23 cellular contexts compared by ENCODE assay signal in genomic region chr11:118740892-118741291, GRCh38. TPM values are rescaled to one million over a fixed set of nuclear protein-coding genes. Genes with fewer than 3 reads are reported as not detected.
A peak's percentile ranks its signal among the peaks of the same experiment; 100 is the strongest.
DNase-seq lines count a peak whose midpoint lies in the region; ATAC-seq, FAIRE-seq and TF ChIP-seq lines count a peak whose summit lies in the region.
"Had no signal": no experiment of that assay in that cellular context is flagged by ENCODE, and none has a peak within 500 bp of the region (broad histone marks: within the 10 kb centered on the region; RNA-seq: fewer than 3 reads in every experiment).

No MANE protein-coding gene starts in this region.

- H3K36me3 Mint-ChIP-seq in WTC11 (peaks cover 27% of the 10 kb centered on the region), type B pancreatic cell (no peaks in the 10 kb centered on the region)

- no peak for FAIRE-seq in HTR-8/SVneo (lab: Jason Lieb, UNC)
- FAIRE-seq: A204.1, GM12892, GM18507 had no signal

- H3K4me3 Mint-ChIP-seq in WTC11 (no peak overlapping the region), type B pancreatic cell (peak overlapping the region; percentile 20)
- H3K4me3 Mint-ChIP-seq: CD4-positive, alpha-beta T cell had no signal

- H3K4me1 ChIP-seq in lower lobe of right lung = no peaks in the 10 kb centered on the region

- ATAC-seq in WTC11 (no peak), lower lobe of right lung (no peak), GM18498 (IDR thresholded peaks at IDR 0.05; ENCODE audit: unreplicated experiment) (no peak), HG02610 (IDR thresholded peaks at IDR 0.05; ENCODE audit: unreplicated experiment) (no peak)

- no peaks in the 10 kb centered on the region for H3K9me3 ChIP-seq in lower lobe of right lung
- H3K9me3 ChIP-seq: BE2C had no signal

- DNase-seq in Caki2 (ENCODE audit: low read depth) (peak; percentile 47), HTR-8/SVneo (ENCODE audit: insufficient read length, low spot score) (peak; percentile 26), WTC11 (ENCODE audit: low spot score) (no peak), type B pancreatic cell (ENCODE audit: extremely low spot score, unreplicated experiment) (no peak), lower lobe of right lung (no peak)
- DNase-seq: BE2C; CD4-positive, alpha-beta T cell; COR-L47; DMS 273 treated with DMSO at 0.1 percent for 48 hours; DMS79 treated with DMSO at 0.1 percent for 48 hours; IMR-90; Karpas-422; NCI-H1694; NCI-H446; NCI-H526; OCI-M1; Right ventricle myocardium superior; T-helper 2 cell had no signal

- H3K4me1 Mint-ChIP-seq in WTC11 (peaks cover 36% of the 10 kb centered on the region), type B pancreatic cell (ENCODE audit: unreplicated experiment) (peaks cover 24% of the 10 kb centered on the region)

- H3K4me3 ChIP-seq in lower lobe of right lung = no peak overlapping the region

- POLR2A ChIA-PET in WTC11 (lab: Charles Lee) = no interaction called here

- CTCF ChIA-PET in WTC11 (lab: Charles Lee) = interaction anchor here (1.4 to 4.0 kb wide), 2 partner anchors 51 to 83 kb away, joined by 3 to 43 read pairs; no protein-coding TSS in a partner anchor

- no peaks in the 10 kb centered on the region for H3K27me3 Mint-ChIP-seq in WTC11 (ENCODE audit: low read depth)
- no peaks in the 10 kb centered on the region for H3K27me3 Mint-ChIP-seq in type B pancreatic cell
- H3K27me3 Mint-ChIP-seq: CD4-positive, alpha-beta T cell had no signal

- H3K27ac ChIP-seq in lower lobe of right lung = no peak overlapping the region

- no peaks in the 10 kb centered on the region for H3K36me3 ChIP-seq in lower lobe of right lung
- H3K36me3 ChIP-seq: BE2C had no signal

- TF ChIP-seq CTCF in WTC11 (IDR thresholded peaks at IDR 0.05) (no peak), type B pancreatic cell (conservative IDR thresholded peaks at IDR 0.05) (no peak), lower lobe of right lung (IDR thresholded peaks at IDR 0.05) (no peak)

- in situ Hi-C loops in Caki2 (cut with HindIII; ENCODE audit: low pct_unique_long_range_greater_than_20kb, low sequenced_read_pairs) = no loop called here

- no peaks in the 10 kb centered on the region for H3K27me3 ChIP-seq in lower lobe of right lung (ENCODE audit: low read depth)
- H3K27me3 ChIP-seq: BE2C had no signal

- intact Hi-C loops in lower lobe of right lung (cut with DNase I) = no loop called here

- H3K9me3 Mint-ChIP-seq in WTC11 (peaks cover 11% of the 10 kb centered on the region), type B pancreatic cell (no peaks in the 10 kb centered on the region)
- H3K9me3 Mint-ChIP-seq: CD4-positive, alpha-beta T cell had no signal

- peak overlapping the region; percentile 39; the same call in 1 of the 2 replicates for H3K27ac Mint-ChIP-seq in WTC11
- peak overlapping the region; percentile 22 for H3K27ac Mint-ChIP-seq in type B pancreatic cell
- H3K27ac Mint-ChIP-seq: CD4-positive, alpha-beta T cell had no signal

TF ChIP-seq in WTC11, 78 proteins besides CTCF, POLR2A, EP300 and RAD21:
- TF ChIP-seq MYBL2 (CRISPR knock-in tag; IDR thresholded peaks at IDR 0.05) (no peak), ZMAT4 (CRISPR knock-in tag; IDR thresholded peaks at IDR 0.05) (no peak), E2F5 (CRISPR knock-in tag; IDR thresholded peaks at IDR 0.05) (no peak), ATF2 (CRISPR knock-in tag; IDR thresholded peaks at IDR 0.05; ENCODE audit: borderline replicate concordance, low read depth) (no peak), FOXP4 (CRISPR knock-in tag; IDR thresholded peaks at IDR 0.05) (no peak), GRHL2 (CRISPR knock-in tag; IDR thresholded peaks at IDR 0.05; ENCODE audit: insufficient replicate concordance, severe bottlenecking) (no peak), AR (CRISPR knock-in tag; IDR thresholded peaks at IDR 0.05) (no peak), PRRX2 (CRISPR knock-in tag; IDR thresholded peaks at IDR 0.05) (no peak), E2F4 (CRISPR knock-in tag; IDR thresholded peaks at IDR 0.05; ENCODE audit: borderline replicate concordance, low read depth) (no peak), ETV6 (CRISPR knock-in tag; IDR thresholded peaks at IDR 0.05) (no peak)

RNA-seq across cellular contexts. Expression of gene DDX6, which starts 50.1 kb away (rescaled TPM):
- total RNA-seq in Caki2 (2014; rRNA removed; shearing (Covaris generic); ENCODE audit: low replicate concordance) = 26.7 and 37.1 TPM in 2 replicates
- 151 to 167 TPM (median 166 TPM) in 3 replicates for total RNA-seq in WTC11 (2021)
- 146 and 183 TPM in 2 replicates for total RNA-seq in type B pancreatic cell (ENCODE audit: low replicate concordance)
- total RNA-seq in lower lobe of right lung = 120 TPM

Comparison
In these comparisons a context has a peak if more than half of its experiments do, and no peak if none do; other contexts are left out.
1. DNase-seq: peak in Caki2 (single experiment) and HTR-8/SVneo (single experiment); none in WTC11 (single experiment), type B pancreatic cell (single experiment) and lower lobe of right lung (single experiment).